15 cellular contexts compared by ENCODE assay signal in genomic region chr2:3034856-3035255, GRCh38.
A peak's percentile ranks its signal among the peaks of the same experiment; 100 is the strongest.
DNase-seq lines count a peak whose midpoint lies in the region; ATAC-seq and TF ChIP-seq lines count a peak whose summit lies in the region.
"Had no signal": no experiment of that assay in that cellular context is flagged by ENCODE, and none has a peak within 500 bp of the region (broad histone marks: within the 10 kb centered on the region; RNA-seq: fewer than 3 reads in every experiment).

No MANE protein-coding gene starts in this region.

- no peak overlapping the region for H3K27ac ChIP-seq in lower lobe of right lung

- no peaks in the 10 kb centered on the region for H3K9me3 Mint-ChIP-seq in activated T-helper 17 cell treated with anti-CD3 and anti-CD28 coated beads, Interleukin-2, amount 50 U/mL, for 72 hours
- H3K9me3 Mint-ChIP-seq in stimulated activated memory B cell treated with anti-CD40 and anti-IgM and Interleukin-4, amounts not matched to agents 10 μg/mL and 1 μg/mL and 100 μg/mL, for 72 hours: peaks cover 4% of the 10 kb centered on the region

- no peak for TF ChIP-seq CTCF in lower lobe of right lung (IDR thresholded peaks at IDR 0.05)

- H3K27ac Mint-ChIP-seq in activated T-helper 17 cell treated with anti-CD3 and anti-CD28 coated beads, Interleukin-2, amount 50 U/mL, for 72 hours: no peak overlapping the region
- no peak overlapping the region for H3K27ac Mint-ChIP-seq in stimulated activated memory B cell treated with anti-CD40 and anti-IgM and Interleukin-4, amounts not matched to agents 10 μg/mL and 1 μg/mL and 100 μg/mL, for 72 hours
- H3K27ac Mint-ChIP-seq: CD8-positive, alpha-beta T cell had no signal

- peak; percentile 4 for DNase-seq in NAMALWA (ENCODE audit: low spot score)
- no peak for DNase-seq in lower lobe of right lung
- no peak for DNase-seq in NCI-H2196 (lab: John Stamatoyannopoulos, UW; ENCODE audit: unreplicated experiment)
- DNase-seq in stimulated activated CD4-positive, alpha-beta T cell treated with anti-CD3 and anti-CD28 coated beads, Interleukin-2, amount 100 ng/mL, for 48 hours: no peak
- DNase-seq in D341Med (ENCODE audit: low spot score): no peak
- DNase-seq in Right ventricle myocardium inferior (ENCODE audit: missing footprints): no peak
- DNase-seq: CD8-positive, alpha-beta T cell; NCI-H1048; NCI-H146; NCI-H345; NCI-H69; SHP77 treated with DMSO at 0.1 percent for 48 hours had no signal

- ATAC-seq in activated T-helper 17 cell treated with anti-CD3 and anti-CD28 coated beads, Interleukin-2, amount 50 U/mL, for 72 hours (replicated peaks): peak; percentile 35
- ATAC-seq in lower lobe of right lung: peak; percentile 35 to 50
- ATAC-seq in stimulated activated memory B cell treated with anti-CD40 and anti-IgM and Interleukin-4, amounts not matched to agents 10 μg/mL and 1 μg/mL and 100 μg/mL, for 72 hours: peak; percentile 59
- ATAC-seq in Right ventricle myocardium inferior: no peak
- ATAC-seq: CD8-positive, alpha-beta T cell had no signal

- H3K4me3 Mint-ChIP-seq in activated T-helper 17 cell treated with anti-CD3 and anti-CD28 coated beads, Interleukin-2, amount 50 U/mL, for 72 hours: no peak overlapping the region
- H3K4me3 Mint-ChIP-seq in stimulated activated memory B cell treated with anti-CD40 and anti-IgM and Interleukin-4, amounts not matched to agents 10 μg/mL and 1 μg/mL and 100 μg/mL, for 72 hours: no peak overlapping the region
- H3K4me3 Mint-ChIP-seq: CD8-positive, alpha-beta T cell had no signal

- H3K27me3 Mint-ChIP-seq in activated T-helper 17 cell treated with anti-CD3 and anti-CD28 coated beads, Interleukin-2, amount 50 U/mL, for 72 hours: peaks cover 4% of the 10 kb centered on the region
- peaks cover 17% of the 10 kb centered on the region for H3K27me3 Mint-ChIP-seq in stimulated activated memory B cell treated with anti-CD40 and anti-IgM and Interleukin-4, amounts not matched to agents 10 μg/mL and 1 μg/mL and 100 μg/mL, for 72 hours

- no peaks in the 10 kb centered on the region for H3K4me1 ChIP-seq in lower lobe of right lung
- H3K4me1 ChIP-seq: HAP-1 had no signal

- intact Hi-C loops in lower lobe of right lung (cut with DNase I): no loop called here
- intact Hi-C loops in Right ventricle myocardium inferior (cut with DNase I): no loop called here

- no peaks in the 10 kb centered on the region for H3K36me3 Mint-ChIP-seq in activated T-helper 17 cell treated with anti-CD3 and anti-CD28 coated beads, Interleukin-2, amount 50 U/mL, for 72 hours (ENCODE audit: low read depth)
- H3K36me3 Mint-ChIP-seq in stimulated activated memory B cell treated with anti-CD40 and anti-IgM and Interleukin-4, amounts not matched to agents 10 μg/mL and 1 μg/mL and 100 μg/mL, for 72 hours: no peaks in the 10 kb centered on the region
- H3K36me3 Mint-ChIP-seq: CD8-positive, alpha-beta T cell had no signal

- no peak overlapping the region for H3K4me3 ChIP-seq in lower lobe of right lung
- H3K4me3 ChIP-seq: HAP-1 had no signal

- H3K4me1 Mint-ChIP-seq in activated T-helper 17 cell treated with anti-CD3 and anti-CD28 coated beads, Interleukin-2, amount 50 U/mL, for 72 hours: peaks cover 4% of the 10 kb centered on the region
- no peaks in the 10 kb centered on the region for H3K4me1 Mint-ChIP-seq in stimulated activated memory B cell treated with anti-CD40 and anti-IgM and Interleukin-4, amounts not matched to agents 10 μg/mL and 1 μg/mL and 100 μg/mL, for 72 hours

- H3K9me3 ChIP-seq in lower lobe of right lung: no peaks in the 10 kb centered on the region
- H3K9me3 ChIP-seq: HAP-1 had no signal

- no peaks in the 10 kb centered on the region for H3K27me3 ChIP-seq in lower lobe of right lung (ENCODE audit: low read depth)

- H3K36me3 ChIP-seq in lower lobe of right lung: no peaks in the 10 kb centered on the region
- H3K36me3 ChIP-seq: HAP-1 had no signal
